9 cellular contexts compared by ENCODE assay signal in the genomic region with DNA sequence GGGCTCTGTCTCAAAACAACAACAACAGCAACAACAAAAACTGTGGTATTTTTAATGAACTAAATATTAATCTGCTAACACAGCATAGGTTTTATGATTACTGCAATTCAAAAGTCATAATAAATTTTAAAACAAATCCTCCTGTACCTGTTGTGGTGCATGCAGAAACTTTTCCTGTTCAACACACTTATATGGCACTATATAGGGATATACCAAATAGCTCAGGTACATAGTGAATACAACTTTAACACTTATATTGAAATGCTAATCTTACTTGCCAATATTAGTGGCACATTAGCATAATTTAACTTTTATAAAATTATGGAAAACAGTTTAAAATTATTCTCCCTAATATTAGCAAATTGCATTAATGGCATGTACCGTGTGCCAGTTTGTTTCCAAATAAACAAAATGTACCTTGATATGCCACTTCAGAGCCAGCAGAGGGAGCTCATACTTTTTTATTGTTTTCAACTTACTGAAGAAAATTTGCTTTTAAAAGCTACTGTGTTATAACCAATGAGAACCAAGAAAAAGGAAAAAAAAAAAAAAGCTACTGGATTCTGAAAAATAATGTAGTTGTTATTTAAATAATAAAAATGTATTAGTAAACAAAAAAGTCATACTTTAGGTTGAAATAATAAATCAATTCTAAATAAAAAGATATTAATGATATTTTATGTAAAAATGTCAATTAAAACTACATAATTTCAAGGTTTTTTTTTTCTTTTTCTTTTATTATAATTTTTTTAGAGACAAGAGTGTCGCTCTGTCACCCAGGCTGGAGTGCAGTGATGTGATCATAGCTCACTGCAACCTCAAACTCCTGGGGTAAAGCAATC. TPM values are rescaled to one million over a fixed set of nuclear protein-coding genes. Genes with fewer than 3 reads are reported as not detected.
A peak's percentile ranks its signal among the peaks of the same experiment; 100 is the strongest.
DNase-seq lines count a peak whose midpoint lies in the region; ATAC-seq, FAIRE-seq and TF ChIP-seq lines count a peak whose summit lies in the region.
"Had no signal": no experiment of that assay in that cellular context is flagged by ENCODE, and none has a peak within 500 bp of the region (broad histone marks: within the 10 kb centered on the region; RNA-seq: fewer than 3 reads in every experiment).

No MANE protein-coding gene starts in this region.

- H3K4me3 ChIP-seq in NB4 (ENCODE audit: low read depth, low read length) (no peak overlapping the region), hepatocyte (no peak overlapping the region), tibial artery (no peak overlapping the region)
- H3K4me3 ChIP-seq: HAP-1 had no signal

- H3K27ac Mint-ChIP-seq in activated naive CD8-positive, alpha-beta T cell treated with anti-CD3 and anti-CD28 coated beads, Interleukin-2, amount 50 U/mL, for 24 hours, result no peak overlapping the region

- no peaks in the 10 kb centered on the region for H3K27me3 Mint-ChIP-seq in activated naive CD8-positive, alpha-beta T cell treated with anti-CD3 and anti-CD28 coated beads, Interleukin-2, amount 50 U/mL, for 24 hours

- no peak overlapping the region for H2AFZ ChIP-seq in hepatocyte

- peak; percentile 81 for TF ChIP-seq CTCF in 22Rv1 (IDR thresholded peaks at IDR 0.05)
- TF ChIP-seq CTCF in NB4 (IDR thresholded peaks at IDR 0.05; ENCODE audit: low read depth, low read length), result peak; percentile 58
- peak; percentile 74 for TF ChIP-seq CTCF in hepatocyte (IDR thresholded peaks at IDR 0.05; ENCODE audit: poor library complexity)
- TF ChIP-seq CTCF in tibial artery (IDR thresholded peaks at IDR 0.05), result peak; percentile 48 to 66

- H3K36me3 Mint-ChIP-seq in activated naive CD8-positive, alpha-beta T cell treated with anti-CD3 and anti-CD28 coated beads, Interleukin-2, amount 50 U/mL, for 24 hours (ENCODE audit: low read depth), result peaks cover 2% of the 10 kb centered on the region

- 42% methylated on average over 2 of the region's 2 CpGs for WGBS in hepatocyte (ENCODE audit: low lambda C conversion rate, missing lambda C conversion rate)

- peak; percentile 99 for FAIRE-seq in G401.6 (lab: Jason Lieb, UNC)

- no peak overlapping the region for H3K4me3 Mint-ChIP-seq in activated naive CD8-positive, alpha-beta T cell treated with anti-CD3 and anti-CD28 coated beads, Interleukin-2, amount 50 U/mL, for 24 hours

- no peak overlapping the region for H3K4me2 ChIP-seq in hepatocyte

- H3K4me1 Mint-ChIP-seq in activated naive CD8-positive, alpha-beta T cell treated with anti-CD3 and anti-CD28 coated beads, Interleukin-2, amount 50 U/mL, for 24 hours, result peaks cover 10% of the 10 kb centered on the region

- H3K27ac ChIP-seq in 22Rv1 (no peak overlapping the region), hepatocyte (no peak overlapping the region), tibial artery (no peak overlapping the region)

- H3K9me3 ChIP-seq in hepatocyte (ENCODE audit: low read depth) (no peaks in the 10 kb centered on the region), tibial artery (no peaks in the 10 kb centered on the region)
- H3K9me3 ChIP-seq: HAP-1 had no signal

- no peak for TF ChIP-seq POLR2A in NB4 (IDR thresholded peaks at IDR 0.05; ENCODE audit: extremely low read depth, insufficient read length)

- DNase-seq in HCEC 1CT (peak; percentile 65), NB4 (ENCODE audit: low read depth) (peak; percentile 65), hepatocyte (ENCODE audit: low spot score) (peak; percentile 53), tibial artery (no peak), putamen (ENCODE audit: low spot score) (no peak)
- DNase-seq in activated naive CD8-positive, alpha-beta T cell treated with anti-CD3 and anti-CD28 coated beads, Interleukin-2, amount 50 U/mL, for 24 hours, result no peak

- no peaks in the 10 kb centered on the region for H3K4me1 ChIP-seq in hepatocyte (ENCODE audit: insufficient read depth)
- H3K4me1 ChIP-seq in tibial artery, result no peaks in the 10 kb centered on the region

- H3K9me3 Mint-ChIP-seq in activated naive CD8-positive, alpha-beta T cell treated with anti-CD3 and anti-CD28 coated beads, Interleukin-2, amount 50 U/mL, for 24 hours, result no peaks in the 10 kb centered on the region

- intact Hi-C loops in tibial artery (cut with DNase I; ENCODE audit: low total_unique reads), result no loop called here

- no peaks in the 10 kb centered on the region for H4K20me1 ChIP-seq in hepatocyte (ENCODE audit: insufficient read depth, poor library complexity, severe bottlenecking)

- H3K27me3 ChIP-seq in hepatocyte (no peaks in the 10 kb centered on the region), tibial artery (no peaks in the 10 kb centered on the region)

- no peaks in the 10 kb centered on the region for H3K9me2 ChIP-seq in hepatocyte (replicated peaks; ENCODE audit: insufficient read depth)

- H3K36me3 ChIP-seq in hepatocyte (replicated peaks; ENCODE audit: insufficient read depth, low read depth) (no peaks in the 10 kb centered on the region), tibial artery (no peaks in the 10 kb centered on the region)

- no peaks in the 10 kb centered on the region for H3K79me2 ChIP-seq in hepatocyte

- ATAC-seq in activated naive CD8-positive, alpha-beta T cell treated with anti-CD3 and anti-CD28 coated beads, Interleukin-2, amount 50 U/mL, for 24 hours, result peak; percentile 36

RNA-seq across cellular contexts. Expression of a gene that starts 18.0 kb away (rescaled TPM):
- 38.8 and 45.9 TPM in 2 replicates for total RNA-seq in hepatocyte
- polyA plus RNA-seq in hepatocyte, result 17.5 and 19.3 TPM in 2 replicates

RNA-seq across cellular contexts. Expression of a gene that starts 56.9 kb away (rescaled TPM):
- total RNA-seq in hepatocyte, result 72.8 and 80.2 TPM in 2 replicates
- polyA plus RNA-seq in hepatocyte, result 40.6 and 54.4 TPM in 2 replicates

Comparison
In these comparisons a context has a peak if more than half of its experiments do, and no peak if none do; other contexts are left out.
1. DNase-seq: peak in HCEC 1CT (single experiment), NB4 (single experiment) and hepatocyte (single experiment); none in activated naive CD8-positive, alpha-beta T cell treated with anti-CD3 and anti-CD28 coated beads, Interleukin-2, amount 50 U/mL, for 24 hours (single experiment), tibial artery (0 of 2) and putamen (single experiment).
2. Peak in every context shown above with its lines, with median percentiles within 50 percentile points of each other: CTCF ChIP-seq.